Comparison of ENCODE assay signal across 8 cellular contexts in genomic region chr6:37257320-37257633, GRCh38. TPM values are rescaled to one million over a fixed set of nuclear protein-coding genes. Genes with fewer than 3 reads are reported as not detected.
DNase-seq lines count a peak whose midpoint lies in the region; ATAC-seq lines count a peak whose summit lies in the region.

No MANE protein-coding gene starts in this region.

- no peak for ATAC-seq in effector memory CD8-positive, alpha-beta T cell (replicated peaks)
- no peak for ATAC-seq in natural killer cell treated with Interleukin-12 subunit alpha and Interleukin-12 subunit beta and Interleukin-15 and Interleukin-18, amount 100 ng/mL, for 72 hours
- no peak for ATAC-seq in HG03175 (IDR thresholded peaks at IDR 0.05; ENCODE audit: unreplicated experiment)

- peaks cover 0 to 6% of the 10 kb centered on the region in 2 donors for H3K27me3 Mint-ChIP-seq in effector memory CD8-positive, alpha-beta T cell
- H3K27me3 Mint-ChIP-seq in natural killer cell treated with Interleukin-12 subunit alpha and Interleukin-12 subunit beta and Interleukin-15 and Interleukin-18, amount 100 ng/mL, for 72 hours = peaks cover 0 to 2% of the 10 kb centered on the region in 2 donors

- H3K9me3 Mint-ChIP-seq in effector memory CD8-positive, alpha-beta T cell = no peaks in the 10 kb centered on the region
- H3K9me3 Mint-ChIP-seq in natural killer cell treated with Interleukin-12 subunit alpha and Interleukin-12 subunit beta and Interleukin-15 and Interleukin-18, amount 100 ng/mL, for 72 hours = no peaks in the 10 kb centered on the region

- peak overlapping the region; percentile 95 to 97 for H3K4me3 Mint-ChIP-seq in effector memory CD8-positive, alpha-beta T cell
- H3K4me3 Mint-ChIP-seq in natural killer cell treated with Interleukin-12 subunit alpha and Interleukin-12 subunit beta and Interleukin-15 and Interleukin-18, amount 100 ng/mL, for 72 hours = peak overlapping the region; percentile 99

- peak overlapping the region; percentile 98 to 99 for H3K27ac Mint-ChIP-seq in effector memory CD8-positive, alpha-beta T cell
- H3K27ac Mint-ChIP-seq in natural killer cell treated with Interleukin-12 subunit alpha and Interleukin-12 subunit beta and Interleukin-15 and Interleukin-18, amount 100 ng/mL, for 72 hours = peak overlapping the region; percentile 97 to 99

- peaks cover 23 to 37% (median 29%) of the 10 kb centered on the region in 10 experiments for H3K4me1 ChIP-seq in BLaER1 treated with 17β-estradiol and CSF1 and Interleukin-3, amounts not matched to agents 10 nM and 100 nM

- peak overlapping the region in 10 of 11 experiments; percentile 84 to 98 (median 94); a peak in 18 of 22 replicates for H3K27ac ChIP-seq in BLaER1 treated with 17β-estradiol and CSF1 and Interleukin-3, amounts not matched to agents 10 nM and 100 nM

- peaks cover 0 to 8% (median 0%) of the 10 kb centered on the region in 11 experiments; a peak in 3 of 22 replicates for H3K36me3 ChIP-seq in BLaER1 treated with 17β-estradiol and CSF1 and Interleukin-3, amounts not matched to agents 10 nM and 100 nM

- H3K27me3 ChIP-seq in BLaER1 treated with 17β-estradiol and CSF1 and Interleukin-3, amounts not matched to agents 10 nM and 100 nM = no peaks in the 10 kb centered on the region

- H4K20me1 ChIP-seq in BLaER1 treated with 17β-estradiol and CSF1 and Interleukin-3, amounts not matched to agents 10 nM and 100 nM = peaks cover 0 to 8% (median 0%) of the 10 kb centered on the region in 11 experiments; a peak in 4 of 22 replicates

- H3K9ac ChIP-seq in BLaER1 treated with 17β-estradiol and CSF1 and Interleukin-3, amounts not matched to agents 10 nM and 100 nM = peak overlapping the region; percentile 86 to 98 (median 94); a peak in 19 of 22 replicates

- H3K4me2 ChIP-seq in BLaER1 treated with 17β-estradiol and CSF1 and Interleukin-3, amounts not matched to agents 10 nM and 100 nM = peak overlapping the region; percentile 67 to 94 (median 90)

- in situ Hi-C loops in KBM-7 (cut with MboI; ENCODE audit: low pct_unique_long_range_greater_than_20kb, low sequenced_read_pairs) = no loop called here

- peak; percentile 53 for DNase-seq in NCI-H748 (lab: John Stamatoyannopoulos, UW; ENCODE audit: unreplicated experiment)
- no peak for DNase-seq in effector memory CD8-positive, alpha-beta T cell
- no peak for DNase-seq in natural killer cell treated with Interleukin-12 subunit alpha and Interleukin-12 subunit beta and Interleukin-15 and Interleukin-18, amount 100 ng/mL, for 72 hours (ENCODE audit: low spot score)
- DNase-seq in NCI-H2171 treated with DMSO at 0.1 percent for 48 hours (lab: John Stamatoyannopoulos, UW) = no peak
- no peak for DNase-seq in DMS53 treated with DMSO at 0.1 percent for 48 hours (lab: John Stamatoyannopoulos, UW; ENCODE audit: unreplicated experiment)
- DNase-seq in KBM-7 = no peak

- H3K9me3 ChIP-seq in BLaER1 treated with 17β-estradiol and CSF1 and Interleukin-3, amounts not matched to agents 10 nM and 100 nM (replicated peaks in 1 of 11) = no peaks in the 10 kb centered on the region

- H3K4me1 Mint-ChIP-seq in effector memory CD8-positive, alpha-beta T cell (ENCODE audit: low read depth in 2 of 2) = peaks cover 24 to 37% of the 10 kb centered on the region in 2 donors
- H3K4me1 Mint-ChIP-seq in natural killer cell treated with Interleukin-12 subunit alpha and Interleukin-12 subunit beta and Interleukin-15 and Interleukin-18, amount 100 ng/mL, for 72 hours (ENCODE audit: low read depth in 2 of 2) = peaks cover 47 to 62% of the 10 kb centered on the region in 2 donors

- H3K36me3 Mint-ChIP-seq in effector memory CD8-positive, alpha-beta T cell (ENCODE audit: insufficient read depth) = peaks cover 7% of the 10 kb centered on the region
- peaks cover 11% of the 10 kb centered on the region for H3K36me3 Mint-ChIP-seq in natural killer cell treated with Interleukin-12 subunit alpha and Interleukin-12 subunit beta and Interleukin-15 and Interleukin-18, amount 100 ng/mL, for 72 hours

- H3K4me3 ChIP-seq in BLaER1 treated with 17β-estradiol and CSF1 and Interleukin-3, amounts not matched to agents 10 nM and 100 nM = peak overlapping the region; percentile 74 to 95 (median 90)

RNA-seq across cellular contexts. Expression of gene TBC1D22B, which starts 0.3 kb away (rescaled TPM):
- 10 to 100 TPM; 27.3 to 37.8 TPM for total RNA-seq in natural killer cell treated with Interleukin-12 subunit alpha and Interleukin-12 subunit beta and Interleukin-15 and Interleukin-18, amount 100 ng/mL, for 72 hours

RNA-seq across cellular contexts. Expression of gene TMEM217, which starts 0.7 kb away (rescaled TPM):
- total RNA-seq in natural killer cell treated with Interleukin-12 subunit alpha and Interleukin-12 subunit beta and Interleukin-15 and Interleukin-18, amount 100 ng/mL, for 72 hours = 10 to 100 TPM; 23.5 to 23.7 TPM
